In genomic region chr4:24923550-24923949, GRCh38 we compare ENCODE assay signal across 28 cellular contexts. TPM values are rescaled to one million over a fixed set of nuclear protein-coding genes. Genes with fewer than 3 reads are reported as not detected.
"Had no signal": no experiment of that assay in that cellular context is flagged by ENCODE, and none has a peak within 500 bp of the region (broad histone marks: within the 10 kb centered on the region; RNA-seq: fewer than 3 reads in every experiment).

No MANE protein-coding gene starts in this region.

- ATAC-seq: activated naive CD8-positive, alpha-beta T cell treated with anti-CD3 and anti-CD28 coated beads, Interleukin-2, amount 50 U/mL, for 24 hours; left colon; naive thymus-derived CD8-positive, alpha-beta T cell; T-helper 17 cell; WTC11 had no signal

- H3K36me3 ChIP-seq: colonic mucosa, neural progenitor cell, right lobe of liver, thoracic aorta, uterus had no signal

- H3K27ac ChIP-seq: colonic mucosa, dorsolateral prefrontal cortex, neural progenitor cell, right lobe of liver, thoracic aorta, uterus had no signal

- H3K27me3 ChIP-seq: colonic mucosa, neural progenitor cell, right lobe of liver, uterus had no signal

- H3K4me2 ChIP-seq: neural progenitor cell had no signal

- H3K9me3 ChIP-seq: colonic mucosa, right lobe of liver, thoracic aorta, uterus had no signal

- H3K4me3 ChIP-seq: colonic mucosa, dorsolateral prefrontal cortex, neural progenitor cell, right lobe of liver, thoracic aorta, uterus had no signal

- H2AFZ ChIP-seq: neural progenitor cell had no signal

- FAIRE-seq: keratinocyte had no signal

- H3K9ac ChIP-seq: neural progenitor cell had no signal

- H3K4me1 ChIP-seq: colonic mucosa, neural progenitor cell, right lobe of liver, uterus had no signal

- DNase-seq: activated CD4-positive, alpha-beta memory T cell treated with anti-CD3 and anti-CD28 coated beads, Interleukin-2, amount 10 ng/mL, durations not matched to agents 7 days and 5 days; activated CD4-positive, alpha-beta T cell treated with anti-CD3 and anti-CD28 coated beads for 1 hour; activated CD4-positive, alpha-beta T cell treated with anti-CD3 and anti-CD28 coated beads, Interleukin-2, amount 10 ng/mL, durations not matched to agents 7 days and 5 days; activated CD8-positive, alpha-beta memory T cell treated with anti-CD3 and anti-CD28 coated beads, Interleukin-2, amount 50 U/mL, for 48 hours; activated gamma-delta T cell treated with Interleukin-2 at 50 U/mL for 16 hours; activated naive CD4-positive, alpha-beta T cell treated with anti-CD3 and anti-CD28 coated beads, Interleukin-2, amount 50 U/mL, for 16 hours; activated naive CD8-positive, alpha-beta T cell treated with anti-CD3 and anti-CD28 coated beads, Interleukin-2, amount 50 U/mL, for 24 hours; activated T-cell treated with anti-CD3 and anti-CD28 coated beads, Interleukin-2, amount 50 U/mL, for 24 hours; amygdala; cerebellar nuclear complex; colonic mucosa; dorsolateral prefrontal cortex; effector memory CD4-positive, alpha-beta T cell; head of caudate nucleus; hippocampal formation; left colon; midbrain; naive thymus-derived CD8-positive, alpha-beta T cell; occipital lobe; right lobe of liver; stimulated activated CD4-positive, alpha-beta T cell treated with anti-CD3 and anti-CD28 coated beads, Interleukin-12 subunit alpha, Interleukin-12 subunit beta, amount 100 ng/mL, for 4 hours; stimulated activated CD4-positive, alpha-beta T cell treated with anti-CD3 and anti-CD28 coated beads, Interleukin-4, amount 100 ng/mL, for 1 hour; T-helper 17 cell; uterus had no signal

RNA-seq across cellular contexts. Expression of gene CCDC149, which starts 10.7 kb away (rescaled TPM):
- total RNA-seq: activated CD4-positive, alpha-beta memory T cell treated with anti-CD3 and anti-CD28 coated beads, Interleukin-2, amount 10 ng/mL, durations not matched to agents 7 days and 5 days; activated CD4-positive, alpha-beta T cell treated with anti-CD3 and anti-CD28 coated beads, Interleukin-2, amount 10 ng/mL, durations not matched to agents 7 days and 5 days had no signal
- polyA plus RNA-seq: naive thymus-derived CD8-positive, alpha-beta T cell had no signal
